ENCODE assay signal across 9 cellular contexts in genomic region chr11:75706260-75706729, GRCh38. TPM values are rescaled to one million over a fixed set of nuclear protein-coding genes. Genes with fewer than 3 reads are reported as not detected.
DNase-seq lines count a peak whose midpoint lies in the region; ATAC-seq and TF ChIP-seq lines count a peak whose summit lies in the region.
"Had no signal": no experiment of that assay in that cellular context is flagged by ENCODE, and none has a peak within 500 bp of the region (broad histone marks: within the 10 kb centered on the region; RNA-seq: fewer than 3 reads in every experiment).

No MANE protein-coding gene starts in this region.

- peak; percentile 63 for ATAC-seq in HG02610 (IDR thresholded peaks at IDR 0.05; ENCODE audit: unreplicated experiment)
- ATAC-seq in lung (ENCODE audit: insufficient read depth, low FRiP score) = peak; percentile 82
- no peak for ATAC-seq in HG02763 (IDR thresholded peaks at IDR 0.05; ENCODE audit: unreplicated experiment)

- 3 to 5% methylated on average over 17 of the region's 17 CpGs for WGBS in lung, 2 donors

- CTCF ChIA-PET in Caco-2 (lab: Charles Lee) = interaction anchor here (0.6 to 1.4 kb wide), 11 partner anchors 8 to 1427 kb away, joined by 3 to 9 read pairs (median 4); partner anchors contain the start of gene DGAT2
- CTCF ChIA-PET in activated CD4-positive, alpha-beta T cell treated with anti-CD3 and anti-CD28 coated beads, Interleukin-2, amount 10 ng/mL, durations not matched to agents 7 days and 5 days (lab: Charles Lee) = interaction anchor here (0.7 to 1.8 kb wide), 12 partner anchors 9 to 571 kb away, joined by 3 to 7 read pairs (median 4); no protein-coding TSS in a partner anchor

- H3K36me3 ChIP-seq in Caco-2 (ENCODE audit: control insufficient read depth, insufficient read depth, low read length) = no peaks in the 10 kb centered on the region
- no peaks in the 10 kb centered on the region for H3K36me3 ChIP-seq in lung (ENCODE audit: control insufficient read depth in 2 of 2, insufficient read depth in 2 of 2, low read length in 2 of 2)

- peaks cover 35% of the 10 kb centered on the region for H3K9me3 Mint-ChIP-seq in Caco-2 (ENCODE audit: unreplicated experiment)
- H3K9me3 Mint-ChIP-seq in activated CD4-positive, alpha-beta T cell treated with anti-CD3 and anti-CD28 coated beads, Interleukin-2, amount 10 ng/mL, durations not matched to agents 7 days and 5 days = no peaks in the 10 kb centered on the region

- POLR2A ChIA-PET in Caco-2 (lab: Charles Lee) = no interaction called here
- POLR2A ChIA-PET in activated CD4-positive, alpha-beta T cell treated with anti-CD3 and anti-CD28 coated beads, Interleukin-2, amount 10 ng/mL, durations not matched to agents 7 days and 5 days (lab: Charles Lee) = no interaction called here

- intact Hi-C loops in Caco-2 (cut with micrococcal nuclease; ENCODE audit: unreplicated experiment) = no loop called here
- intact Hi-C loops in dorsolateral prefrontal cortex (cut with DNase I) = loop anchor here in 1 of 2 donors (5.0 kb wide), 1 partner anchor 159 kb away; no protein-coding TSS in a partner anchor

- BruUV-seq in Caco-2 (replicated peaks; lab: Mats Ljungman, UMichigan) = no TSS peak

- H3K27ac Mint-ChIP-seq in Caco-2 (ENCODE audit: unreplicated experiment) = no peak overlapping the region
- no peak overlapping the region for H3K27ac Mint-ChIP-seq in activated CD4-positive, alpha-beta T cell treated with anti-CD3 and anti-CD28 coated beads, Interleukin-2, amount 10 ng/mL, durations not matched to agents 7 days and 5 days

- TF ChIP-seq CTCF in Caco-2 (IDR thresholded peaks at IDR 0.05; ENCODE audit: insufficient read depth in 1 of 2, low read depth in 1 of 2, low read length in 1 of 2, severe bottlenecking in 1 of 2, unreplicated experiment in 1 of 2) (peak; percentile 91 to 98), dorsolateral prefrontal cortex (IDR thresholded peaks at IDR 0.05 in 54 of 56, conservative IDR thresholded peaks at IDR 0.05 in 2 of 56; ENCODE audit: low read depth in 1 of 56, partially characterized antibody in 56 of 56) (peak; percentile 80 to 98 (median 94)), lung (IDR thresholded peaks at IDR 0.05; ENCODE audit: control extremely low read depth, extremely low read depth) (peak; percentile 75)

- H3K27me3 ChIP-seq in Caco-2 (replicated peaks; ENCODE audit: control insufficient read depth, insufficient read depth, low read length) (no peaks in the 10 kb centered on the region), dorsolateral prefrontal cortex (no peaks in the 10 kb centered on the region), lung (ENCODE audit: control insufficient read depth, insufficient read depth) (no peaks in the 10 kb centered on the region)

- peak; percentile 67 for DNase-seq in Caco-2
- DNase-seq in NCI-H69 (lab: John Stamatoyannopoulos, UW) = peak; percentile 90
- peak; percentile 70 for DNase-seq in activated CD4-positive, alpha-beta T cell treated with anti-CD3 and anti-CD28 coated beads, Interleukin-2, amount 10 ng/mL, durations not matched to agents 7 days and 5 days
- DNase-seq in dorsolateral prefrontal cortex = peak in 9 of 10 donors; percentile 33 to 81 (median 55)
- peak; percentile 71 for DNase-seq in lung (ENCODE audit: low spot score)
- peak; percentile 45 to 54 (median 50) for DNase-seq in stimulated activated CD4-positive, alpha-beta T cell treated with anti-CD3 and anti-CD28 coated beads, TNF-alpha, amount 100 ng/mL, for 48 hours (ENCODE audit: low read depth in 3 of 3)

- no peaks in the 10 kb centered on the region for H3K4me1 ChIP-seq in Caco-2
- H3K4me1 ChIP-seq in lung (ENCODE audit: control insufficient read depth in 2 of 2, insufficient read depth in 2 of 2, low read length in 2 of 2) = no peaks in the 10 kb centered on the region

- H3K9me3 ChIP-seq in Caco-2 = peaks cover 23% of the 10 kb centered on the region
- H3K9me3 ChIP-seq in lung (ENCODE audit: control insufficient read depth in 2 of 2, insufficient read depth in 1 of 2, low read length in 1 of 2) = no peaks in the 10 kb centered on the region

- H3K4me3 ChIP-seq in Caco-2 (ENCODE audit: low read depth, low read length) (no peak overlapping the region), dorsolateral prefrontal cortex (peak overlapping the region in 18 of 59 donors; percentile 0 to 42 (median 16)), lung (no peak overlapping the region)

- H3K36me3 Mint-ChIP-seq in Caco-2 (ENCODE audit: insufficient read depth, unreplicated experiment) = peaks cover 6% of the 10 kb centered on the region
- H3K36me3 Mint-ChIP-seq in activated CD4-positive, alpha-beta T cell treated with anti-CD3 and anti-CD28 coated beads, Interleukin-2, amount 10 ng/mL, durations not matched to agents 7 days and 5 days (ENCODE audit: low read depth) = no peaks in the 10 kb centered on the region

- H3K27ac ChIP-seq in dorsolateral prefrontal cortex (no peak overlapping the region), lung (ENCODE audit: low read depth in 1 of 2, low read length in 1 of 2) (no peak overlapping the region)

- peaks cover 20% of the 10 kb centered on the region for H3K4me1 Mint-ChIP-seq in Caco-2 (ENCODE audit: low read depth, unreplicated experiment)
- peaks cover 6% of the 10 kb centered on the region for H3K4me1 Mint-ChIP-seq in activated CD4-positive, alpha-beta T cell treated with anti-CD3 and anti-CD28 coated beads, Interleukin-2, amount 10 ng/mL, durations not matched to agents 7 days and 5 days

- H3K4me3 Mint-ChIP-seq in Caco-2 (ENCODE audit: unreplicated experiment) = no peak overlapping the region
- H3K4me3 Mint-ChIP-seq in activated CD4-positive, alpha-beta T cell treated with anti-CD3 and anti-CD28 coated beads, Interleukin-2, amount 10 ng/mL, durations not matched to agents 7 days and 5 days = no peak overlapping the region

- H3K27me3 Mint-ChIP-seq in Caco-2 (ENCODE audit: insufficient read depth, unreplicated experiment) = no peaks in the 10 kb centered on the region
- peaks cover 6% of the 10 kb centered on the region for H3K27me3 Mint-ChIP-seq in activated CD4-positive, alpha-beta T cell treated with anti-CD3 and anti-CD28 coated beads, Interleukin-2, amount 10 ng/mL, durations not matched to agents 7 days and 5 days

RNA-seq across cellular contexts. Expression of gene MOGAT2, which starts 11.3 kb away (rescaled TPM):
- total RNA-seq in Caco-2 (2022) (0.39 and 0.56 TPM in 2 replicates), dorsolateral prefrontal cortex (1 to 10 TPM in 1 of 120 experiments, under 1 TPM in 3, not detected in 116; 0.21 to 1.0 (median 0.61) TPM), lung (under 1 TPM in 1 of 2 donors, not detected in 1; 0.09 TPM)
- total RNA-seq in activated CD4-positive, alpha-beta T cell treated with anti-CD3 and anti-CD28 coated beads, Interleukin-2, amount 10 ng/mL, durations not matched to agents 7 days and 5 days = not detected
- under 1 TPM in 1 of 2 donors, not detected in 1; 0.06 TPM for polyA plus RNA-seq in lung
- total RNA-seq: T-helper 1 cell treated with Interleukin-12 subunit alpha and Interleukin-12 subunit beta and Interleukin-4 antibody, amounts not matched to agents 30 ng/mL and 1 ng/mL, for 36 hours had no signal

RNA-seq across cellular contexts. Expression of gene MAP6, which starts 37.5 kb away (rescaled TPM):
- total RNA-seq in Caco-2 (2022) = 22.8 and 27.2 TPM in 2 replicates
- under 1 TPM; 0.25 TPM for total RNA-seq in activated CD4-positive, alpha-beta T cell treated with anti-CD3 and anti-CD28 coated beads, Interleukin-2, amount 10 ng/mL, durations not matched to agents 7 days and 5 days
- total RNA-seq in dorsolateral prefrontal cortex = 100 to 1,000 TPM in 77 of 120 experiments, 10 to 100 TPM in 43; 43.4 to 139 (median 106) TPM
- total RNA-seq in lung = 10 to 100 TPM in 1 of 2 donors, 1 to 10 TPM in 1; 8.1 to 17.8 TPM
- 1 to 10 TPM; 5.8 to 6.4 TPM for polyA plus RNA-seq in lung

Comparison
In these comparisons a context has a peak if more than half of its experiments do, and no peak if none do; other contexts are left out.
1. RNA of gene MAP6, which starts 37.5 kb away (total RNA-seq): 43.4 to 139 TPM in dorsolateral prefrontal cortex, 22.8 to 27.2 TPM in Caco-2 and 8.1 to 17.8 TPM in lung; 0.25 TPM in activated CD4-positive, alpha-beta T cell treated with anti-CD3 and anti-CD28 coated beads, Interleukin-2, amount 10 ng/mL, durations not matched to agents 7 days and 5 days; every median in the first group is over 4 times any median in the second.
2. Peak in every context shown above with its lines, with median percentiles within 50 percentile points of each other: DNase-seq and CTCF ChIP-seq.